Comparison of ENCODE assay signal across 8 cellular contexts in the genomic region with DNA sequence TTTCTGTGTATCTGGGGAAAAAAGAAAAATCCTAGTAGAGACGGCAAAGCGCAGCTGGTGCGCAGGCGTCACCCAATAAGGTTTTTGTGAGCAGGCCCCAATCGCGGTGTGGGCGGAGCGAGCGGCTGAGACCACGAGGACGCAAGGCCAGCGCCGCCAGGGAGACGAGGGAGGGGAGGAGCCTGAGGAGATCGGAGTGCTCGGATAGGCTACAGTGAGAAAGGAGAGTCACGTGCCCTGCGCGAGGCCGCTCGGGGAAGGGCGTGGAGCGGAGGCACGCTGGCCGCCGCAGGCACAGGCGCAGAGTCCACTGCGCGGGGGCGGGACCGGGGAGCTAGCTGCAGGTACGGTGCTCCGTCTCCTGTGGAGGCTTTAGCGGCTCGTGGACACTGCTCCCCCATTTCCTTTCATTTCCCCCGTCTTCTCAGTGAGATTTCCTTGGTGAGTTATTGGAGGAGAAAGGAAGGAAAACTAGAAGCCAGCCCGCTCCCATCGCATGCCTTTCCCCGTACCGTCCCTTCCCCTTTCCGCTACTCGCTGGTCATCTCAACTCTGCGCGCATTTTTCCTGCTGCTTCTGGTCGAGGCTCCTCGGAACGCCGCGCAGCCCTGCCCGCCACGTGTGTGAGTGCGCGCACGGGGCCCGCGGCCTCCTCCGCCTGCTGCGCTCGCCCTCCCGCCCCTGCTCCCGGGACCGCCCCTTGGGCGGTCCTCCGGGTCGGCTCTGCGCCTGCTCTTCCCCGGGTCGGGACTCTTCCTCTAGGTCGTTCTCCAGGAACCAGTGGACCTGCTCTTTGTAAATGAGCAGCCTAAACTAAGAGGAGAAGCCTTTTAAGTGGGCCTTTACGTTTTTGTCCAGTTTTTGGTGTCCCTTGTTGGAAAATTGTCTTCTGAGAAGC. TPM values are rescaled to one million over a fixed set of nuclear protein-coding genes. Genes with fewer than 3 reads are reported as not detected.
DNase-seq lines count a peak whose midpoint lies in the region; ATAC-seq and TF ChIP-seq lines count a peak whose summit lies in the region.

A gene with protein sequence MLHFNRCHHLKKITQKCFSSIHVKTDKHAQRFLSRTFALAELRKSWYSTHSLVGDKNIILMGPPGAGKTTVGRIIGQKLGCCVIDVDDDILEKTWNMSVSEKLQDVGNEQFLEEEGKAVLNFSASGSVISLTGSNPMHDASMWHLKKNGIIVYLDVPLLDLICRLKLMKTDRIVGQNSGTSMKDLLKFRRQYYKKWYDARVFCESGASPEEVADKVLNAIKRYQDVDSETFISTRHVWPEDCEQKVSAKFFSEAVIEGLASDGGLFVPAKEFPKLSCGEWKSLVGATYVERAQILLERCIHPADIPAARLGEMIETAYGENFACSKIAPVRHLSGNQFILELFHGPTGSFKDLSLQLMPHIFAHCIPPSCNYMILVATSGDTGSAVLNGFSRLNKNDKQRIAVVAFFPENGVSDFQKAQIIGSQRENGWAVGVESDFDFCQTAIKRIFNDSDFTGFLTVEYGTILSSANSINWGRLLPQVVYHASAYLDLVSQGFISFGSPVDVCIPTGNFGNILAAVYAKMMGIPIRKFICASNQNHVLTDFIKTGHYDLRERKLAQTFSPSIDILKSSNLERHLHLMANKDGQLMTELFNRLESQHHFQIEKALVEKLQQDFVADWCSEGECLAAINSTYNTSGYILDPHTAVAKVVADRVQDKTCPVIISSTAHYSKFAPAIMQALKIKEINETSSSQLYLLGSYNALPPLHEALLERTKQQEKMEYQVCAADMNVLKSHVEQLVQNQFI (plus strand): TSS at position 264 of the 898 bp plus-strand sequence. CDS start 6,612 bp downstream, outside the sequence.

- TF ChIP-seq CTCF in GM12864 (IDR thresholded peaks at IDR 0.05; ENCODE audit: low read depth, low read length, missing control alignments) (no peak), cardiac muscle cell (IDR thresholded peaks at IDR 0.05; ENCODE audit: low read depth, low read length) (no peak), parathyroid adenoma (IDR thresholded peaks at IDR 0.05) (no peak), tibial nerve (IDR thresholded peaks at IDR 0.05) (peak in 2 of 5 experiments; percentile 16 to 22)

- H3K27ac ChIP-seq in cardiac muscle cell (peak within 1 kb of the TSS; percentile 91), parathyroid adenoma (peak within 1 kb of the TSS; percentile 86), tibial nerve (peak within 1 kb of the TSS; percentile 83 to 94 (median 91))

- peak; percentile 96 for DNase-seq in GM12864 (ENCODE audit: low read depth)
- DNase-seq in NCI-H1417 (lab: John Stamatoyannopoulos, UW), result peak; percentile 93 to 98 (median 95)
- peak; percentile 92 to 97 for DNase-seq in SW 1271 (lab: John Stamatoyannopoulos, UW)
- peak; percentile 100 for DNase-seq in adipocyte (ENCODE audit: low read depth)
- peak; percentile 99 to 100 for DNase-seq in cardiac muscle cell (ENCODE audit: low read depth in 1 of 2, low spot score in 1 of 2)
- peak; percentile 96 to 97 for DNase-seq in tibial nerve (ENCODE audit: low spot score in 2 of 2)

- H3K4me3 ChIP-seq in GM12864 (ENCODE audit: low read depth, low read length), result peak within 1 kb of the TSS; percentile 67
- H3K4me3 ChIP-seq in adipocyte (ENCODE audit: low read length), result peak within 1 kb of the TSS; percentile 94
- H3K4me3 ChIP-seq in cardiac muscle cell, result peak within 1 kb of the TSS; percentile 43
- H3K4me3 ChIP-seq in parathyroid adenoma (ENCODE audit: low read depth, low read length), result peak within 1 kb of the TSS; percentile 60
- peak within 1 kb of the TSS; percentile 66 to 76 (median 66) for H3K4me3 ChIP-seq in tibial nerve

- H3K36me3 ChIP-seq in adipocyte (ENCODE audit: control insufficient read depth, insufficient read depth, low read length, severe bottlenecking), result no peaks in the 10 kb centered on the region
- no peaks in the 10 kb centered on the region for H3K36me3 ChIP-seq in cardiac muscle cell
- H3K36me3 ChIP-seq in parathyroid adenoma (ENCODE audit: control insufficient read depth, insufficient read depth, low read length), result no peaks in the 10 kb centered on the region
- no peaks in the 10 kb centered on the region for H3K36me3 ChIP-seq in tibial nerve

- peak within 1 kb of the TSS; percentile 70 for H2AFZ ChIP-seq in parathyroid adenoma

- H3K4me1 ChIP-seq in adipocyte (ENCODE audit: control insufficient read depth, insufficient read depth, low read length) (peaks cover 15% of the 10 kb centered on the region), cardiac muscle cell (ENCODE audit: low read depth) (peaks cover 13% of the 10 kb centered on the region), parathyroid adenoma (peaks cover 8% of the 10 kb centered on the region), tibial nerve (peaks cover 0 to 16% (median 0%) of the 10 kb centered on the region in 4 donors)

- WGBS in tibial nerve, 2 donors, result 0 to 1% methylated on average over 68 to 70 of the region's 70 CpGs

- peak within 1 kb of the TSS; percentile 98 for H3K4me2 ChIP-seq in parathyroid adenoma (ENCODE audit: low read length)

- H3K79me2 ChIP-seq in parathyroid adenoma, result no peaks in the 10 kb centered on the region

- H3K9ac ChIP-seq in adipocyte (ENCODE audit: low read length), result peak within 1 kb of the TSS; percentile 90
- peak within 1 kb of the TSS; percentile 70 for H3K9ac ChIP-seq in parathyroid adenoma

- peak; percentile 19 to 89 for TF ChIP-seq EP300 in tibial nerve (IDR thresholded peaks at IDR 0.05)

- peak; percentile 97 for ATAC-seq in HG02678 (IDR thresholded peaks at IDR 0.05; ENCODE audit: unreplicated experiment)

- H3K9me3 ChIP-seq in adipocyte (ENCODE audit: control insufficient read depth, low read length), result no peaks in the 10 kb centered on the region
- H3K9me3 ChIP-seq in cardiac muscle cell (ENCODE audit: low read depth), result no peaks in the 10 kb centered on the region
- no peaks in the 10 kb centered on the region for H3K9me3 ChIP-seq in parathyroid adenoma (ENCODE audit: control insufficient read depth, low read length)
- H3K9me3 ChIP-seq in tibial nerve, result no peaks in the 10 kb centered on the region

- no peaks in the 10 kb centered on the region for H3K27me3 ChIP-seq in adipocyte (replicated peaks; ENCODE audit: control insufficient read depth, insufficient read depth, low read length)
- no peaks in the 10 kb centered on the region for H3K27me3 ChIP-seq in cardiac muscle cell
- H3K27me3 ChIP-seq in parathyroid adenoma (ENCODE audit: control insufficient read depth, insufficient read depth, low read length), result no peaks in the 10 kb centered on the region
- H3K27me3 ChIP-seq in tibial nerve, result no peaks in the 10 kb centered on the region

- peak; percentile 69 to 83 for TF ChIP-seq POLR2A in tibial nerve (IDR thresholded peaks at IDR 0.05)

RNA-seq across cellular contexts. Expression of the gene that starts here (rescaled TPM):
- 3.9 and 4.5 TPM in 2 replicates for total RNA-seq in cardiac muscle cell
- 6.9 and 11.7 TPM in 2 replicates for polyA plus RNA-seq in cardiac muscle cell
- total RNA-seq in tibial nerve, result 1 to 10 TPM; 1.5 to 2.7 (median 1.8) TPM

Comparison
In these comparisons a context has a peak if more than half of its experiments do, and no peak if none do; other contexts are left out.
1. Peak in every context shown above with its lines: DNase-seq, ATAC-seq, H3K4me3 ChIP-seq and H3K27ac ChIP-seq.
2. H3K4me3 ChIP-seq: peak in every context shown above with its lines; median percentile 94 in adipocyte; 67 in GM12864; 66 in tibial nerve; 60 in parathyroid adenoma; 43 in cardiac muscle cell.